In genomic region chr18:56715121-56715520, GRCh38 we compare ENCODE assay signal across 21 cellular contexts.
"Had no signal": no experiment of that assay in that cellular context is flagged by ENCODE, and none has a peak within 500 bp of the region (broad histone marks: within the 10 kb centered on the region; RNA-seq: fewer than 3 reads in every experiment).

No MANE protein-coding gene starts in this region.

- H3K27ac Mint-ChIP-seq: immature natural killer cell; natural killer cell treated with Interleukin-12 subunit alpha and Interleukin-12 subunit beta and Interleukin-15 and Interleukin-18, amount 100 ng/mL, for 72 hours; neural progenitor cell had no signal

- DNase-seq: dermis blood vessel endothelial cell; esophagus squamous epithelium; foreskin fibroblast; glutamatergic neuron; immature natural killer cell; kidney; left cardiac atrium; left ventricle myocardium inferior; mesenchymal stem cell; midbrain; nucleus accumbens; ovary; right cardiac atrium; stimulated activated CD4-positive, alpha-beta T cell treated with anti-CD3 and anti-CD28 coated beads, Interleukin-2, amount 100 ng/mL, for 48 hours; stimulated activated naive CD4-positive, alpha-beta T cell treated with Interleukin-2 at 50 U/mL for 16 hours had no signal

- H3K4me2 ChIP-seq: neural progenitor cell, smooth muscle cell had no signal

- H3K4me1 ChIP-seq: esophagus squamous epithelium, gastroesophageal sphincter, left ventricle myocardium inferior had no signal

- H3K27ac ChIP-seq: esophagus squamous epithelium, gastroesophageal sphincter, left ventricle myocardium inferior, neural progenitor cell, ovary had no signal

- H3K36me3 Mint-ChIP-seq: natural killer cell treated with Interleukin-12 subunit alpha and Interleukin-12 subunit beta and Interleukin-15 and Interleukin-18, amount 100 ng/mL, for 72 hours; neural progenitor cell had no signal

- H3K27me3 Mint-ChIP-seq: natural killer cell treated with Interleukin-12 subunit alpha and Interleukin-12 subunit beta and Interleukin-15 and Interleukin-18, amount 100 ng/mL, for 72 hours had no signal

- H3K36me3 ChIP-seq: neural progenitor cell, ovary had no signal

- H3K4me3 Mint-ChIP-seq: immature natural killer cell; natural killer cell treated with Interleukin-12 subunit alpha and Interleukin-12 subunit beta and Interleukin-15 and Interleukin-18, amount 100 ng/mL, for 72 hours; neural progenitor cell had no signal

- H3K9ac ChIP-seq: neural progenitor cell had no signal

- H3K9me3 ChIP-seq: esophagus squamous epithelium, gastroesophageal sphincter, left ventricle myocardium inferior, ovary had no signal

- H3K9me3 Mint-ChIP-seq: immature natural killer cell; natural killer cell treated with Interleukin-12 subunit alpha and Interleukin-12 subunit beta and Interleukin-15 and Interleukin-18, amount 100 ng/mL, for 72 hours; neural progenitor cell had no signal

- ATAC-seq: gastroesophageal sphincter; left cardiac atrium; natural killer cell treated with Interleukin-12 subunit alpha and Interleukin-12 subunit beta and Interleukin-15 and Interleukin-18, amount 100 ng/mL, for 72 hours; right cardiac atrium had no signal

- H3K4me1 Mint-ChIP-seq: neural progenitor cell had no signal

- FAIRE-seq: colon, kidney had no signal

- H3K4me3 ChIP-seq: esophagus squamous epithelium, gastroesophageal sphincter, left ventricle myocardium inferior, lung, neural progenitor cell, ovary, smooth muscle cell had no signal

- H3K27me3 ChIP-seq: esophagus squamous epithelium, gastroesophageal sphincter, neural progenitor cell, ovary had no signal

- H2AFZ ChIP-seq: neural progenitor cell had no signal
